ENCODE assay signal across 2 cellular contexts in the genomic region with DNA sequence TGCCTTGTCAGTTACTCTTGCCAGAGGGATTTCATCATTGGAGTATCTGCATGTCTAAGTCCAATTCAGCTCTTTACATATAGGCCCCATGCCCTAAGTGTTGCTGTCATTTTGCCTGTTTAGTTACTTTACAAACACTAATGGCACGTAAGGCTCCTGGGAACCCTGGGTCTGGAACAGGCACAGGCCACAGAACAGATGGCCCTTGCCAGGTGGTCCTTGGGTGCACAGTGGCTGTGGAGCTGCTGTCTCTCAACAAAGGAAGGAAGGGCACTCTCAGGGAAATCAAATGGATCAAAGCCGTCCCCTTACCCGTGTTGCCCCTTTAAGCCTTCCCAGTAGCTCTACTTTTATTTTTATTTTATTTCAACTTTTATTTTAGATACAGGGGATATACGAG.
TF ChIP-seq lines count a peak whose summit lies in the region.

No MANE protein-coding gene starts in this region.

TF ChIP-seq in A549, 52 proteins besides CTCF, POLR2A, EP300 and RAD21:
- TF ChIP-seq ZC3H11A (IDR thresholded peaks at IDR 0.05): no peak
- no peak for TF ChIP-seq HEYL (CRISPR knock-in tag; IDR thresholded peaks at IDR 0.05)
- TF ChIP-seq JUN (IDR thresholded peaks at IDR 0.05): no peak
- TF ChIP-seq KDM5A (IDR thresholded peaks at IDR 0.05): no peak
- TF ChIP-seq FOXS1 (CRISPR knock-in tag; IDR thresholded peaks at IDR 0.05): no peak
- TF ChIP-seq RCOR1 (IDR thresholded peaks at IDR 0.05; ENCODE audit: low read depth, low read length): no peak
- no peak for TF ChIP-seq HOXB5 (CRISPR knock-in tag; IDR thresholded peaks at IDR 0.05)
- TF ChIP-seq CBX8 (IDR thresholded peaks at IDR 0.05): no peak
- TF ChIP-seq SREBF2 (IDR thresholded peaks at IDR 0.05): no peak
- no peak for TF ChIP-seq MAZ (IDR thresholded peaks at IDR 0.05; ENCODE audit: borderline replicate concordance, low read depth, low read length)
- TF ChIP-seq PBX3 (IDR thresholded peaks at IDR 0.05): no peak
- no peak for TF ChIP-seq FOSB (CRISPR knock-in tag; IDR thresholded peaks at IDR 0.05)
- TF ChIP-seq SMC3 (IDR thresholded peaks at IDR 0.05): no peak
- TF ChIP-seq USF2 (IDR thresholded peaks at IDR 0.05): no peak
- no peak for TF ChIP-seq CBX2 (IDR thresholded peaks at IDR 0.05; ENCODE audit: borderline replicate concordance, low read depth)
- TF ChIP-seq, protein P1, sequence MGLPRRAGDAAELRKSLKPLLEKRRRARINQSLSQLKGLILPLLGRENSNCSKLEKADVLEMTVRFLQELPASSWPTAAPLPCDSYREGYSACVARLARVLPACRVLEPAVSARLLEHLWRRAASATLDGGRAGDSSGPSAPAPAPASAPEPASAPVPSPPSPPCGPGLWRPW (IDR thresholded peaks at IDR 0.05): no peak
- no peak for TF ChIP-seq MYC (IDR thresholded peaks at IDR 0.05; ENCODE audit: borderline replicate concordance, low read length)
- TF ChIP-seq RNF2 (IDR thresholded peaks at IDR 0.05; ENCODE audit: borderline replicate concordance, low read depth): no peak
- no peak for TF ChIP-seq NPAS2 (CRISPR knock-in tag; IDR thresholded peaks at IDR 0.05; ENCODE audit: borderline replicate concordance)
- no peak for TF ChIP-seq NFE2L2 (conservative IDR thresholded peaks at IDR 0.05; ENCODE audit: low read length)

TF ChIP-seq in IMR-90, 13 proteins besides CTCF, POLR2A, EP300 and RAD21:
- no peak for TF ChIP-seq RCOR1 (IDR thresholded peaks at IDR 0.05; ENCODE audit: insufficient replicate concordance, low read length)
- no peak for TF ChIP-seq SMC3 (IDR thresholded peaks at IDR 0.05; ENCODE audit: low read depth, low read length)
- no peak for TF ChIP-seq USF2 (IDR thresholded peaks at IDR 0.05; ENCODE audit: low read depth, low read length)
- TF ChIP-seq CHD1 (IDR thresholded peaks at IDR 0.05; ENCODE audit: low read depth, low read length): no peak
- TF ChIP-seq BHLHE40 (IDR thresholded peaks at IDR 0.05; ENCODE audit: low read depth, low read length): no peak
- TF ChIP-seq RFX5 (IDR thresholded peaks at IDR 0.05; ENCODE audit: low read depth, low read length): no peak
- TF ChIP-seq MAZ (IDR thresholded peaks at IDR 0.05; ENCODE audit: borderline replicate concordance, low read depth, low read length): no peak
